Comparison of ENCODE assay signal across 1 cellular context in genomic region chr5:177491429-177491945, GRCh38.
TF ChIP-seq lines count a peak whose summit lies in the region.

No MANE protein-coding gene starts in this region.

TF ChIP-seq in WTC11, 78 proteins besides CTCF, POLR2A, EP300 and RAD21 (continued from another document):
- TF ChIP-seq USF1 (CRISPR knock-in tag; IDR thresholded peaks at IDR 0.05) (no peak), CBFB (CRISPR knock-in tag; IDR thresholded peaks at IDR 0.05; ENCODE audit: low read depth) (no peak), ZNF671 (CRISPR knock-in tag; IDR thresholded peaks at IDR 0.05) (no peak), ZNF263 (CRISPR knock-in tag; IDR thresholded peaks at IDR 0.05; ENCODE audit: low read depth) (no peak), TCF7 (CRISPR knock-in tag; IDR thresholded peaks at IDR 0.05; ENCODE audit: low read depth) (no peak), ZNF512 (CRISPR knock-in tag; IDR thresholded peaks at IDR 0.05; ENCODE audit: borderline replicate concordance) (no peak), ZNF423 (CRISPR knock-in tag; IDR thresholded peaks at IDR 0.05) (peak; percentile 80), TEAD1 (CRISPR knock-in tag; IDR thresholded peaks at IDR 0.05) (peak; percentile 67; the same call in 1 of the 2 replicates), SOX15 (CRISPR knock-in tag; IDR thresholded peaks at IDR 0.05) (no peak)
- TF ChIP-seq, protein P1, sequence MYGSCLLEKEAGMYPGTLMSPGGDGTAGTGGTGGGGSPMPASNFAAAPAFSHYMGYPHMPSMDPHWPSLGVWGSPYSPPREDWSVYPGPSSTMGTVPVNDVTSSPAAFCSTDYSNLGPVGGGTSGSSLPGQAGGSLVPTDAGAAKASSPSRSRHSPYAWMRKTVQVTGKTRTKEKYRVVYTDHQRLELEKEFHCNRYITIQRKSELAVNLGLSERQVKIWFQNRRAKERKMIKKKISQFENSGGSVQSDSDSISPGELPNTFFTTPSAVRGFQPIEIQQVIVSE (CRISPR knock-in tag; IDR thresholded peaks at IDR 0.05; ENCODE audit: borderline replicate concordance), result no peak
- TF ChIP-seq, protein P2, sequence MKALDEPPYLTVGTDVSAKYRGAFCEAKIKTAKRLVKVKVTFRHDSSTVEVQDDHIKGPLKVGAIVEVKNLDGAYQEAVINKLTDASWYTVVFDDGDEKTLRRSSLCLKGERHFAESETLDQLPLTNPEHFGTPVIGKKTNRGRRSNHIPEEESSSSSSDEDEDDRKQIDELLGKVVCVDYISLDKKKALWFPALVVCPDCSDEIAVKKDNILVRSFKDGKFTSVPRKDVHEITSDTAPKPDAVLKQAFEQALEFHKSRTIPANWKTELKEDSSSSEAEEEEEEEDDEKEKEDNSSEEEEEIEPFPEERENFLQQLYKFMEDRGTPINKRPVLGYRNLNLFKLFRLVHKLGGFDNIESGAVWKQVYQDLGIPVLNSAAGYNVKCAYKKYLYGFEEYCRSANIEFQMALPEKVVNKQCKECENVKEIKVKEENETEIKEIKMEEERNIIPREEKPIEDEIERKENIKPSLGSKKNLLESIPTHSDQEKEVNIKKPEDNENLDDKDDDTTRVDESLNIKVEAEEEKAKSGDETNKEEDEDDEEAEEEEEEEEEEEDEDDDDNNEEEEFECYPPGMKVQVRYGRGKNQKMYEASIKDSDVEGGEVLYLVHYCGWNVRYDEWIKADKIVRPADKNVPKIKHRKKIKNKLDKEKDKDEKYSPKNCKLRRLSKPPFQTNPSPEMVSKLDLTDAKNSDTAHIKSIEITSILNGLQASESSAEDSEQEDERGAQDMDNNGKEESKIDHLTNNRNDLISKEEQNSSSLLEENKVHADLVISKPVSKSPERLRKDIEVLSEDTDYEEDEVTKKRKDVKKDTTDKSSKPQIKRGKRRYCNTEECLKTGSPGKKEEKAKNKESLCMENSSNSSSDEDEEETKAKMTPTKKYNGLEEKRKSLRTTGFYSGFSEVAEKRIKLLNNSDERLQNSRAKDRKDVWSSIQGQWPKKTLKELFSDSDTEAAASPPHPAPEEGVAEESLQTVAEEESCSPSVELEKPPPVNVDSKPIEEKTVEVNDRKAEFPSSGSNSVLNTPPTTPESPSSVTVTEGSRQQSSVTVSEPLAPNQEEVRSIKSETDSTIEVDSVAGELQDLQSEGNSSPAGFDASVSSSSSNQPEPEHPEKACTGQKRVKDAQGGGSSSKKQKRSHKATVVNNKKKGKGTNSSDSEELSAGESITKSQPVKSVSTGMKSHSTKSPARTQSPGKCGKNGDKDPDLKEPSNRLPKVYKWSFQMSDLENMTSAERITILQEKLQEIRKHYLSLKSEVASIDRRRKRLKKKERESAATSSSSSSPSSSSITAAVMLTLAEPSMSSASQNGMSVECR (CRISPR knock-in tag; IDR thresholded peaks at IDR 0.05; ENCODE audit: borderline replicate concordance), result peak; percentile 34; the same call in 1 of the 2 replicates
- TF ChIP-seq, protein P3, sequence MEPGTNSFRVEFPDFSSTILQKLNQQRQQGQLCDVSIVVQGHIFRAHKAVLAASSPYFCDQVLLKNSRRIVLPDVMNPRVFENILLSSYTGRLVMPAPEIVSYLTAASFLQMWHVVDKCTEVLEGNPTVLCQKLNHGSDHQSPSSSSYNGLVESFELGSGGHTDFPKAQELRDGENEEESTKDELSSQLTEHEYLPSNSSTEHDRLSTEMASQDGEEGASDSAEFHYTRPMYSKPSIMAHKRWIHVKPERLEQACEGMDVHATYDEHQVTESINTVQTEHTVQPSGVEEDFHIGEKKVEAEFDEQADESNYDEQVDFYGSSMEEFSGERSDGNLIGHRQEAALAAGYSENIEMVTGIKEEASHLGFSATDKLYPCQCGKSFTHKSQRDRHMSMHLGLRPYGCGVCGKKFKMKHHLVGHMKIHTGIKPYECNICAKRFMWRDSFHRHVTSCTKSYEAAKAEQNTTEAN (CRISPR knock-in tag; IDR thresholded peaks at IDR 0.05), result no peak
- TF ChIP-seq, protein P4, sequence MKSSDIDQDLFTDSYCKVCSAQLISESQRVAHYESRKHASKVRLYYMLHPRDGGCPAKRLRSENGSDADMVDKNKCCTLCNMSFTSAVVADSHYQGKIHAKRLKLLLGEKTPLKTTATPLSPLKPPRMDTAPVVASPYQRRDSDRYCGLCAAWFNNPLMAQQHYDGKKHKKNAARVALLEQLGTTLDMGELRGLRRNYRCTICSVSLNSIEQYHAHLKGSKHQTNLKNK (CRISPR knock-in tag; IDR thresholded peaks at IDR 0.05), result no peak
- TF ChIP-seq, protein P5, sequence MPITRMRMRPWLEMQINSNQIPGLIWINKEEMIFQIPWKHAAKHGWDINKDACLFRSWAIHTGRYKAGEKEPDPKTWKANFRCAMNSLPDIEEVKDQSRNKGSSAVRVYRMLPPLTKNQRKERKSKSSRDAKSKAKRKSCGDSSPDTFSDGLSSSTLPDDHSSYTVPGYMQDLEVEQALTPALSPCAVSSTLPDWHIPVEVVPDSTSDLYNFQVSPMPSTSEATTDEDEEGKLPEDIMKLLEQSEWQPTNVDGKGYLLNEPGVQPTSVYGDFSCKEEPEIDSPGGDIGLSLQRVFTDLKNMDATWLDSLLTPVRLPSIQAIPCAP (CRISPR knock-in tag; IDR thresholded peaks at IDR 0.05), result no peak
- TF ChIP-seq, protein P6, sequence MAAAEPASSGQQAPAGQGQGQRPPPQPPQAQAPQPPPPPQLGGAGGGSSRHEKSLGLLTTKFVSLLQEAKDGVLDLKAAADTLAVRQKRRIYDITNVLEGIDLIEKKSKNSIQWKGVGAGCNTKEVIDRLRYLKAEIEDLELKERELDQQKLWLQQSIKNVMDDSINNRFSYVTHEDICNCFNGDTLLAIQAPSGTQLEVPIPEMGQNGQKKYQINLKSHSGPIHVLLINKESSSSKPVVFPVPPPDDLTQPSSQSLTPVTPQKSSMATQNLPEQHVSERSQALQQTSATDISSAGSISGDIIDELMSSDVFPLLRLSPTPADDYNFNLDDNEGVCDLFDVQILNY (CRISPR knock-in tag; IDR thresholded peaks at IDR 0.05), result peak; percentile 75; the same call in 1 of the 2 replicates
- TF ChIP-seq, protein P7, sequence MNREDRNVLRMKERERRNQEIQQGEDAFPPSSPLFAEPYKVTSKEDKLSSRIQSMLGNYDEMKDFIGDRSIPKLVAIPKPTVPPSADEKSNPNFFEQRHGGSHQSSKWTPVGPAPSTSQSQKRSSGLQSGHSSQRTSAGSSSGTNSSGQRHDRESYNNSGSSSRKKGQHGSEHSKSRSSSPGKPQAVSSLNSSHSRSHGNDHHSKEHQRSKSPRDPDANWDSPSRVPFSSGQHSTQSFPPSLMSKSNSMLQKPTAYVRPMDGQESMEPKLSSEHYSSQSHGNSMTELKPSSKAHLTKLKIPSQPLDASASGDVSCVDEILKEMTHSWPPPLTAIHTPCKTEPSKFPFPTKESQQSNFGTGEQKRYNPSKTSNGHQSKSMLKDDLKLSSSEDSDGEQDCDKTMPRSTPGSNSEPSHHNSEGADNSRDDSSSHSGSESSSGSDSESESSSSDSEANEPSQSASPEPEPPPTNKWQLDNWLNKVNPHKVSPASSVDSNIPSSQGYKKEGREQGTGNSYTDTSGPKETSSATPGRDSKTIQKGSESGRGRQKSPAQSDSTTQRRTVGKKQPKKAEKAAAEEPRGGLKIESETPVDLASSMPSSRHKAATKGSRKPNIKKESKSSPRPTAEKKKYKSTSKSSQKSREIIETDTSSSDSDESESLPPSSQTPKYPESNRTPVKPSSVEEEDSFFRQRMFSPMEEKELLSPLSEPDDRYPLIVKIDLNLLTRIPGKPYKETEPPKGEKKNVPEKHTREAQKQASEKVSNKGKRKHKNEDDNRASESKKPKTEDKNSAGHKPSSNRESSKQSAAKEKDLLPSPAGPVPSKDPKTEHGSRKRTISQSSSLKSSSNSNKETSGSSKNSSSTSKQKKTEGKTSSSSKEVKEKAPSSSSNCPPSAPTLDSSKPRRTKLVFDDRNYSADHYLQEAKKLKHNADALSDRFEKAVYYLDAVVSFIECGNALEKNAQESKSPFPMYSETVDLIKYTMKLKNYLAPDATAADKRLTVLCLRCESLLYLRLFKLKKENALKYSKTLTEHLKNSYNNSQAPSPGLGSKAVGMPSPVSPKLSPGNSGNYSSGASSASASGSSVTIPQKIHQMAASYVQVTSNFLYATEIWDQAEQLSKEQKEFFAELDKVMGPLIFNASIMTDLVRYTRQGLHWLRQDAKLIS (CRISPR knock-in tag; IDR thresholded peaks at IDR 0.05; ENCODE audit: borderline replicate concordance), result no peak
